ENCODE assay signal across 9 cellular contexts in the genomic region with DNA sequence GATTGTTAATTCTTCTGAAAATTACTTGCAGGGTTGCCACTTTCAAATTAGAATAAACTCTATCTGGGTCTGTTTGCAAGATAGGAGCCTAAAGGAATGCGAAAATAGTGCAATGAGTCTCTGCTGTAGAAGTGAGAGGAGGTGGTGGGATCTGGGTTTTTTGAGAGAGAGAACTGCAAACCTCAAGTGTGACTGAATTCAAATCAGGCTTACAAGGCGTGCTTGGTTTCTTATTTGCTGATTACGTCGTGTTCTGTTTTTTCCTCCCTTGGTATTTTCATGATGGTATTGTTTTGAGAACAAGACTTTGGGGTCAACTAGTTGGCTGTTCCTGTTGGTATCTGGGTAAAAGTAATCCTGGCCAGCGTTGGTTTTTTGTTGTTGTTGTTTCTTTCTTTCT.
A peak's percentile ranks its signal among the peaks of the same experiment; 100 is the strongest.
DNase-seq lines count a peak whose midpoint lies in the region; ATAC-seq and FAIRE-seq lines count a peak whose summit lies in the region.
"Had no signal": no experiment of that assay in that cellular context is flagged by ENCODE, and none has a peak within 500 bp of the region (broad histone marks: within the 10 kb centered on the region; RNA-seq: fewer than 3 reads in every experiment).

No MANE protein-coding gene starts in this region.

- H3K18ac ChIP-seq in mesenchymal stem cell (ENCODE audit: low read depth in 1 of 2, low read length in 2 of 2), result no peak overlapping the region

- H2BK5ac ChIP-seq in mesenchymal stem cell (ENCODE audit: low read depth, low read length, poor library complexity, severe bottlenecking), result peak overlapping the region; percentile 63

- H3K23ac ChIP-seq in mesenchymal stem cell (ENCODE audit: low read length in 2 of 2), result no peak overlapping the region

- H3K9ac ChIP-seq in mesenchymal stem cell (ENCODE audit: low read length), result no peak overlapping the region

- H3K4ac ChIP-seq in mesenchymal stem cell (ENCODE audit: low read depth in 1 of 2, low read length in 2 of 2), result no peak overlapping the region

- ATAC-seq in GM18520 (IDR thresholded peaks at IDR 0.05; ENCODE audit: unreplicated experiment) (peak; percentile 97), GM21515 (IDR thresholded peaks at IDR 0.05; ENCODE audit: unreplicated experiment) (peak; percentile 89), HG03354 (IDR thresholded peaks at IDR 0.05; ENCODE audit: poor library complexity, severe bottlenecking, unreplicated experiment) (peak; percentile 85)

- H3K9me3 ChIP-seq in mesenchymal stem cell (ENCODE audit: control insufficient read depth, low read length), result no peaks in the 10 kb centered on the region

- H4K8ac ChIP-seq in mesenchymal stem cell (ENCODE audit: low read length), result no peak overlapping the region

- H4K91ac ChIP-seq in mesenchymal stem cell (ENCODE audit: low read length), result no peak overlapping the region

- H3K27me3 ChIP-seq in mesenchymal stem cell (ENCODE audit: control insufficient read depth in 1 of 2, insufficient read depth in 1 of 2, low read length in 2 of 2), result no peaks in the 10 kb centered on the region

- H3K79me1 ChIP-seq in mesenchymal stem cell (replicated peaks; ENCODE audit: low read length, poor library complexity, severe bottlenecking), result no peaks in the 10 kb centered on the region

- FAIRE-seq in frontal cortex (lab: Jason Lieb, UNC), result no peak

- no peak overlapping the region for H2AFZ ChIP-seq in mesenchymal stem cell (ENCODE audit: low read depth, low read length)

- H3K4me1 ChIP-seq in mesenchymal stem cell (ENCODE audit: control insufficient read depth, insufficient read depth, low read depth, low read length), result peaks cover 5% of the 10 kb centered on the region

- H3K36me3 ChIP-seq in mesenchymal stem cell (ENCODE audit: control insufficient read depth in 1 of 2, insufficient read depth in 2 of 2, low read depth in 1 of 2, low read length in 2 of 2), result no peaks in the 10 kb centered on the region

- H3K14ac ChIP-seq in mesenchymal stem cell (ENCODE audit: low read length in 2 of 2), result no peak overlapping the region

- H3K4me2 ChIP-seq in mesenchymal stem cell (ENCODE audit: low read length, poor library complexity, severe bottlenecking), result peak overlapping the region; percentile 50

- H2BK12ac ChIP-seq in mesenchymal stem cell (ENCODE audit: low read length in 2 of 2), result no peak overlapping the region

- WGBS in mesenchymal stem cell, result 74% methylated on average over 2 of the region's 5 CpGs

- no peak overlapping the region for H2AK5ac ChIP-seq in mesenchymal stem cell (ENCODE audit: low read length, severe bottlenecking)

- no peak overlapping the region for H2BK120ac ChIP-seq in mesenchymal stem cell (ENCODE audit: low read depth, low read length)

- peak overlapping the region; percentile 73 for H3K27ac ChIP-seq in mesenchymal stem cell (ENCODE audit: low read length, poor library complexity, severe bottlenecking)

- H2BK15ac ChIP-seq in mesenchymal stem cell (ENCODE audit: low read depth, poor library complexity, severe bottlenecking), result no peak overlapping the region

- no peak for DNase-seq in mesenchymal stem cell
- DNase-seq in frontal cortex (ENCODE audit: low spot score in 2 of 2), result no peak
- no peak for DNase-seq in NCI-H82 treated with DMSO at 0.1 percent for 48 hours (lab: John Stamatoyannopoulos, UW; ENCODE audit: unreplicated experiment)
- no peak for DNase-seq in HT-29 (ENCODE audit: low spot score)
- DNase-seq in stimulated activated CD4-positive, alpha-beta T cell treated with anti-CD3 and anti-CD28 coated beads, Interleukin-4, amount 100 ng/mL, for 1 hour, result no peak
- DNase-seq: activated CD4-positive, alpha-beta T cell treated with anti-CD3 and anti-CD28 coated beads for 1 hour had no signal

- H3K4me3 ChIP-seq in mesenchymal stem cell (ENCODE audit: insufficient read depth in 1 of 2, low read depth in 1 of 2, low read length in 2 of 2), result no peak overlapping the region
